In genomic region chr7:40244226-40244625, GRCh38 we compare ENCODE assay signal across 11 cellular contexts.
"Had no signal": no experiment of that assay in that cellular context is flagged by ENCODE, and none has a peak within 500 bp of the region (broad histone marks: within the 10 kb centered on the region; RNA-seq: fewer than 3 reads in every experiment).

No MANE protein-coding gene starts in this region.

- H3K4me3 ChIP-seq: cardiac muscle cell, gastrocnemius medialis, heart left ventricle, mucosa of descending colon had no signal

- H3K4me1 ChIP-seq: gastrocnemius medialis had no signal

- H3K4me1 Mint-ChIP-seq: activated CD8-positive, alpha-beta memory T cell treated with anti-CD3 and anti-CD28 coated beads, Interleukin-2, amount 10 ng/mL, durations not matched to agents 7 days and 5 days; activated naive CD4-positive, alpha-beta T cell treated with anti-CD3 and anti-CD28 coated beads, Interleukin-2, amount 10 ng/mL, durations not matched to agents 7 days and 5 days; naive thymus-derived CD4-positive, alpha-beta T cell; stimulated activated memory B cell treated with anti-CD40 and anti-IgM and Interleukin-4, amounts not matched to agents 10 μg/mL and 1 μg/mL and 100 μg/mL, for 72 hours had no signal

- H3K4me3 Mint-ChIP-seq: activated CD4-positive, alpha-beta memory T cell treated with anti-CD3 and anti-CD28 coated beads for 36 hours; activated CD8-positive, alpha-beta memory T cell treated with anti-CD3 and anti-CD28 coated beads, Interleukin-2, amount 10 ng/mL, durations not matched to agents 7 days and 5 days; activated naive CD4-positive, alpha-beta T cell treated with anti-CD3 and anti-CD28 coated beads, Interleukin-2, amount 10 ng/mL, durations not matched to agents 7 days and 5 days; activated T-cell treated with anti-CD3 and anti-CD28 coated beads, Interleukin-2, amount 50 U/mL, for 24 hours; naive thymus-derived CD4-positive, alpha-beta T cell; stimulated activated memory B cell treated with anti-CD40 and anti-IgM and Interleukin-4, amounts not matched to agents 10 μg/mL and 1 μg/mL and 100 μg/mL, for 72 hours had no signal

- H3K27me3 Mint-ChIP-seq: activated CD4-positive, alpha-beta memory T cell treated with anti-CD3 and anti-CD28 coated beads for 36 hours; activated CD8-positive, alpha-beta memory T cell treated with anti-CD3 and anti-CD28 coated beads, Interleukin-2, amount 10 ng/mL, durations not matched to agents 7 days and 5 days; activated naive CD4-positive, alpha-beta T cell treated with anti-CD3 and anti-CD28 coated beads, Interleukin-2, amount 10 ng/mL, durations not matched to agents 7 days and 5 days; activated T-cell treated with anti-CD3 and anti-CD28 coated beads, Interleukin-2, amount 50 U/mL, for 24 hours; naive thymus-derived CD4-positive, alpha-beta T cell; stimulated activated memory B cell treated with anti-CD40 and anti-IgM and Interleukin-4, amounts not matched to agents 10 μg/mL and 1 μg/mL and 100 μg/mL, for 72 hours had no signal

- H3K27me3 ChIP-seq: cardiac muscle cell, gastrocnemius medialis, heart left ventricle had no signal

- H3K36me3 Mint-ChIP-seq: activated CD4-positive, alpha-beta memory T cell treated with anti-CD3 and anti-CD28 coated beads for 36 hours; activated CD8-positive, alpha-beta memory T cell treated with anti-CD3 and anti-CD28 coated beads, Interleukin-2, amount 10 ng/mL, durations not matched to agents 7 days and 5 days; activated naive CD4-positive, alpha-beta T cell treated with anti-CD3 and anti-CD28 coated beads, Interleukin-2, amount 10 ng/mL, durations not matched to agents 7 days and 5 days; naive thymus-derived CD4-positive, alpha-beta T cell; stimulated activated memory B cell treated with anti-CD40 and anti-IgM and Interleukin-4, amounts not matched to agents 10 μg/mL and 1 μg/mL and 100 μg/mL, for 72 hours had no signal

- H3K9me3 Mint-ChIP-seq: activated CD4-positive, alpha-beta memory T cell treated with anti-CD3 and anti-CD28 coated beads for 36 hours; activated naive CD4-positive, alpha-beta T cell treated with anti-CD3 and anti-CD28 coated beads, Interleukin-2, amount 10 ng/mL, durations not matched to agents 7 days and 5 days; activated T-cell treated with anti-CD3 and anti-CD28 coated beads, Interleukin-2, amount 50 U/mL, for 24 hours; naive thymus-derived CD4-positive, alpha-beta T cell; stimulated activated memory B cell treated with anti-CD40 and anti-IgM and Interleukin-4, amounts not matched to agents 10 μg/mL and 1 μg/mL and 100 μg/mL, for 72 hours had no signal

- H3K27ac ChIP-seq: cardiac muscle cell, gastrocnemius medialis, heart left ventricle had no signal

- H3K36me3 ChIP-seq: cardiac muscle cell, gastrocnemius medialis, heart left ventricle had no signal

- DNase-seq: activated CD4-positive, alpha-beta memory T cell treated with anti-CD3 and anti-CD28 coated beads for 36 hours; activated CD8-positive, alpha-beta memory T cell treated with anti-CD3 and anti-CD28 coated beads, Interleukin-2, amount 10 ng/mL, durations not matched to agents 7 days and 5 days; activated naive CD4-positive, alpha-beta T cell treated with anti-CD3 and anti-CD28 coated beads, Interleukin-2, amount 10 ng/mL, durations not matched to agents 7 days and 5 days; activated T-cell treated with anti-CD3 and anti-CD28 coated beads, Interleukin-2, amount 50 U/mL, for 24 hours; gastrocnemius medialis; heart left ventricle; mucosa of descending colon; naive thymus-derived CD4-positive, alpha-beta T cell; stimulated activated CD4-positive, alpha-beta T cell treated with anti-CD3 and anti-CD28 coated beads, Interleukin-2, amount 100 ng/mL, for 48 hours had no signal

- H3K27ac Mint-ChIP-seq: activated CD4-positive, alpha-beta memory T cell treated with anti-CD3 and anti-CD28 coated beads for 36 hours; activated CD8-positive, alpha-beta memory T cell treated with anti-CD3 and anti-CD28 coated beads, Interleukin-2, amount 10 ng/mL, durations not matched to agents 7 days and 5 days; activated naive CD4-positive, alpha-beta T cell treated with anti-CD3 and anti-CD28 coated beads, Interleukin-2, amount 10 ng/mL, durations not matched to agents 7 days and 5 days; activated T-cell treated with anti-CD3 and anti-CD28 coated beads, Interleukin-2, amount 50 U/mL, for 24 hours; stimulated activated memory B cell treated with anti-CD40 and anti-IgM and Interleukin-4, amounts not matched to agents 10 μg/mL and 1 μg/mL and 100 μg/mL, for 72 hours had no signal

- H3K9me3 ChIP-seq: gastrocnemius medialis, heart left ventricle, mucosa of descending colon had no signal
